ENCODE assay signal across 29 cellular contexts in genomic region chr6:116036075-116036773, GRCh38. TPM values are rescaled to one million over a fixed set of nuclear protein-coding genes. Genes with fewer than 3 reads are reported as not detected.
DNase-seq lines count a peak whose midpoint lies in the region; ATAC-seq, FAIRE-seq and TF ChIP-seq lines count a peak whose summit lies in the region.
"Had no signal": no experiment of that assay in that cellular context is flagged by ENCODE, and none has a peak within 500 bp of the region (broad histone marks: within the 10 kb centered on the region; RNA-seq: fewer than 3 reads in every experiment).

No MANE protein-coding gene starts in this region.

- H3K4me3 ChIP-seq in left ventricle myocardium inferior: no peak overlapping the region
- no peak overlapping the region for H3K4me3 ChIP-seq in bronchial epithelial cell (ENCODE audit: low read depth, low read length)
- H3K4me3 ChIP-seq in mesendoderm (ENCODE audit: low read length): no peak overlapping the region
- H3K4me3 ChIP-seq in upper lobe of right lung: no peak overlapping the region
- H3K4me3 ChIP-seq: adrenal gland, BLaER1, MG63, Peyer's patch, SJCRH30, smooth muscle cell had no signal

- H3K79me2 ChIP-seq in mesendoderm (ENCODE audit: control insufficient read depth, insufficient read depth, low read length): no peaks in the 10 kb centered on the region

- H3K18ac ChIP-seq in mesendoderm (ENCODE audit: low read length): no peak overlapping the region

- H3K9me3 ChIP-seq in left ventricle myocardium inferior (replicated peaks): no peaks in the 10 kb centered on the region
- no peaks in the 10 kb centered on the region for H3K9me3 ChIP-seq in upper lobe of right lung
- H3K9me3 ChIP-seq: adrenal gland, BLaER1, MG63, Peyer's patch had no signal

- H3K4me2 ChIP-seq in mesendoderm (ENCODE audit: low read length): no peak overlapping the region
- H3K4me2 ChIP-seq: BLaER1, smooth muscle cell had no signal

- H2AK5ac ChIP-seq in mesendoderm (ENCODE audit: low read length): no peak overlapping the region

- H3K23ac ChIP-seq in mesendoderm (ENCODE audit: low read length): no peak overlapping the region

- no peak overlapping the region for H2BK15ac ChIP-seq in mesendoderm (replicated peaks; ENCODE audit: low read depth)

- no peak for FAIRE-seq in bronchial epithelial cell (lab: Jason Lieb, UNC)
- FAIRE-seq: GM12891, urothelium cell line had no signal

- H3K56ac ChIP-seq in mesendoderm (ENCODE audit: low read length): no peak overlapping the region

- H3K36me3 ChIP-seq in left ventricle myocardium inferior (no peaks in the 10 kb centered on the region), bronchial epithelial cell (ENCODE audit: control insufficient read depth, insufficient read depth, low read length) (no peaks in the 10 kb centered on the region), mesendoderm (ENCODE audit: control insufficient read depth, insufficient read depth, low read length) (no peaks in the 10 kb centered on the region), upper lobe of right lung (no peaks in the 10 kb centered on the region)
- H3K36me3 ChIP-seq: adrenal gland, BLaER1, MG63, Peyer's patch, SJCRH30 had no signal

- DNase-seq in left ventricle myocardium inferior (no peak), Right ventricle myocardium superior (no peak), bronchial epithelial cell (ENCODE audit: low read depth) (peak; percentile 36), mesendoderm (peak; percentile 69), upper lobe of right lung (no peak), G401 (ENCODE audit: low spot score) (no peak)
- DNase-seq: ACHN; activated CD4-positive, alpha-beta T cell treated with anti-CD3 and anti-CD28 coated beads for 1 hour; activated gamma-delta T cell treated with Interleukin-2 at 50 U/mL for 16 hours; adrenal gland; COR-L47; cortex of kidney; kidney glomerular epithelial cell; MG63; naive thymus-derived CD4-positive, alpha-beta T cell; NCI-H1417 treated with DMSO at 0.1 percent for 48 hours; occipital lobe; Peyer's patch; retina; SJCRH30; stimulated activated CD4-positive, alpha-beta T cell treated with anti-CD3 and anti-CD28 coated beads, Interleukin-2, amount 100 ng/mL, for 24 hours; T-cell had no signal

- in situ Hi-C loops in G401 (cut with HindIII; ENCODE audit: low sequenced_read_pairs): no loop called here

- H3K79me1 ChIP-seq in mesendoderm (ENCODE audit: low read length): no peaks in the 10 kb centered on the region

- H3K9ac ChIP-seq in mesendoderm (ENCODE audit: low read length): no peak overlapping the region
- H3K9ac ChIP-seq: BLaER1 had no signal

- H4K8ac ChIP-seq in mesendoderm (ENCODE audit: low read depth, low read length): no peak overlapping the region

- TF ChIP-seq CTCF in left ventricle myocardium inferior (IDR thresholded peaks at IDR 0.05; ENCODE audit: borderline replicate concordance) (no peak), bronchial epithelial cell (IDR thresholded peaks at IDR 0.05; ENCODE audit: insufficient read depth, low read length, severe bottlenecking) (no peak), upper lobe of right lung (IDR thresholded peaks at IDR 0.05) (no peak)

- H4K5ac ChIP-seq in mesendoderm (ENCODE audit: low read length): no peak overlapping the region

- no peak overlapping the region for H2BK5ac ChIP-seq in mesendoderm (ENCODE audit: low read length)

- H2BK120ac ChIP-seq in mesendoderm (ENCODE audit: low read depth, low read length): no peak overlapping the region

- ATAC-seq in Right ventricle myocardium superior (ENCODE audit: poor library complexity) (no peak), upper lobe of right lung (no peak), HG02623 (IDR thresholded peaks at IDR 0.05; ENCODE audit: unreplicated experiment) (no peak), HG03039 (IDR thresholded peaks at IDR 0.05; ENCODE audit: unreplicated experiment) (no peak)
- ATAC-seq: HCT116; naive thymus-derived CD4-positive, alpha-beta T cell; T-cell had no signal

- no CpG with 5 or more reads among the region's 2 CpGs for WGBS in mesendoderm (ENCODE audit: extremely low coverage, insufficient coverage, low lambda C conversion rate)

- no peak overlapping the region for H3K4ac ChIP-seq in mesendoderm (ENCODE audit: low read depth, low read length)

- H3K27me3 ChIP-seq in left ventricle myocardium inferior (ENCODE audit: low read depth): no peaks in the 10 kb centered on the region
- no peaks in the 10 kb centered on the region for H3K27me3 ChIP-seq in bronchial epithelial cell (ENCODE audit: control insufficient read depth, insufficient read depth, low read length)
- H3K27me3 ChIP-seq in mesendoderm (ENCODE audit: insufficient read depth, low read length, poor library complexity): no peaks in the 10 kb centered on the region
- H3K27me3 ChIP-seq in upper lobe of right lung: no peaks in the 10 kb centered on the region
- H3K27me3 ChIP-seq: adrenal gland, BLaER1, MG63, Peyer's patch, SJCRH30 had no signal

- H3K4me1 ChIP-seq in left ventricle myocardium inferior (peaks cover 41% of the 10 kb centered on the region), mesendoderm (ENCODE audit: control insufficient read depth, low read depth, low read length) (no peaks in the 10 kb centered on the region), upper lobe of right lung (peaks cover 4% of the 10 kb centered on the region)
- H3K4me1 ChIP-seq: BLaER1, SJCRH30 had no signal

- intact Hi-C loops in left ventricle myocardium inferior (cut with micrococcal nuclease): no loop called here
- intact Hi-C loops in Right ventricle myocardium superior (cut with DNase I): no loop called here
- intact Hi-C loops in upper lobe of right lung (cut with DNase I): no loop called here

- peak overlapping the region; percentile 18 for H3K27ac ChIP-seq in left ventricle myocardium inferior (replicated peaks)
- H3K27ac ChIP-seq in mesendoderm (ENCODE audit: low read depth, low read length): no peak overlapping the region
- peak overlapping the region; percentile 12 for H3K27ac ChIP-seq in upper lobe of right lung
- H3K27ac ChIP-seq: BLaER1, Peyer's patch, SJCRH30 had no signal

RNA-seq across cellular contexts. Expression of gene FRK, which starts 24.5 kb away (rescaled TPM):
- 11.2 TPM for total RNA-seq in left ventricle myocardium inferior
- total RNA-seq in Right ventricle myocardium superior: 7.5 TPM
- total RNA-seq in bronchial epithelial cell: 1.3 and 3.1 TPM in 2 replicates
- 0.06 TPM for polyA plus RNA-seq in mesendoderm (2013, experiment 1 of 2)
- polyA plus RNA-seq in mesendoderm (2013, experiment 2 of 2): 0.04 TPM
- 7.2 TPM for total RNA-seq in upper lobe of right lung
- total RNA-seq in G401 (2014; rRNA removed; shearing (Covaris generic)): 0.14 TPM in 1 of 2 replicates, not detected in the other
- polyA plus RNA-seq: naive thymus-derived CD4-positive, alpha-beta T cell had no signal

Comparison
In these comparisons a context has a peak if more than half of its experiments do, and no peak if none do; other contexts are left out.
1. DNase-seq: peak in bronchial epithelial cell (single experiment) and mesendoderm (single experiment); none in left ventricle myocardium inferior (single experiment), Right ventricle myocardium superior (single experiment), upper lobe of right lung (single experiment) and G401 (single experiment).